ENCODE assay signal across 8 cellular contexts in the genomic region with DNA sequence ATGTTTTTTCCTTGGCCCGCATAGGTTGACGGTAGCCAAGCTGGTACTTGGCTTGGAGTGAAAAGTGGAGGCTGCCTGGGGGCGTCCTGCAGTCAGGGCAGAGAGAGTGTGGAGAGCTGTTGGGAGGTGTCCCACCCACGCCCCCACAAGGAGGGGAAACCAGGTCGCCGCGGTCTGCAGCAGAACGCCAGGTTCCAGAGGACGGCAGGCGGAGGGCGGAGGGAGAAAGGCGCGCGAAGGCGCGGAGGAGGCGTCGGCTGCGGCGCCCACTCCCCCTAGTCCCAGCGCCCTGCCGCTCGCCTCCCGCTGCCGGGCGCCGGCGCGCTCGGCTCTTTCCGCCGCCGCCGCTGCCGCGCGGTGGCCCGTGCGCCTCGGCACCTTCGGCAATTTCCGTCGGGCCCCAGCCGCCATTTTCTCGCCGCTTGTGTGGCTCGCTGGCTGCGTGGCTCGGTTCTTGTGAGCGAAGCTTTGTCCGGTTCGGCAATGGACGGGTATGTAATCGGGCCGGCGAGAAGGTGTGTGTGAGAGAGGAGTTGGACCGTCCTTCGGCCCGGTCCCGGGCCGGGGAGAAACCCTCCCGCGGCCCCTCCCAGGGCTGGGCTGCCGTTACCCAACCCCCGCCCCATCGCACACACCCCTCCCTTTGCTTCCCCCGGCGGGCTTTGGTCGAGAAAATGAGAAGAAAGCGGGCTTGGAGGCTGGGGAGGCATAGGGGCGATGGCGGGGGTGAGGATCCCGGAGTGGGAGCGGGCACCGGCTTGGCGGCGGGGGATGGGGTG. TPM values are rescaled to one million over a fixed set of nuclear protein-coding genes. Genes with fewer than 3 reads are reported as not detected.
DNase-seq lines count a peak whose midpoint lies in the region; ATAC-seq and TF ChIP-seq lines count a peak whose summit lies in the region.

A gene with protein sequence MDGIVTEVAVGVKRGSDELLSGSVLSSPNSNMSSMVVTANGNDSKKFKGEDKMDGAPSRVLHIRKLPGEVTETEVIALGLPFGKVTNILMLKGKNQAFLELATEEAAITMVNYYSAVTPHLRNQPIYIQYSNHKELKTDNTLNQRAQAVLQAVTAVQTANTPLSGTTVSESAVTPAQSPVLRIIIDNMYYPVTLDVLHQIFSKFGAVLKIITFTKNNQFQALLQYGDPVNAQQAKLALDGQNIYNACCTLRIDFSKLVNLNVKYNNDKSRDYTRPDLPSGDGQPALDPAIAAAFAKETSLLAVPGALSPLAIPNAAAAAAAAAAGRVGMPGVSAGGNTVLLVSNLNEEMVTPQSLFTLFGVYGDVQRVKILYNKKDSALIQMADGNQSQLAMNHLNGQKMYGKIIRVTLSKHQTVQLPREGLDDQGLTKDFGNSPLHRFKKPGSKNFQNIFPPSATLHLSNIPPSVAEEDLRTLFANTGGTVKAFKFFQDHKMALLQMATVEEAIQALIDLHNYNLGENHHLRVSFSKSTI (plus strand): TSS at position 403 of the 779 bp plus-strand sequence. CDS start 81 bp downstream, at position 484.

- H3K4me3 ChIP-seq in BLaER1 (peak within 1 kb of the TSS; percentile 91), left lung (peak within 1 kb of the TSS; percentile 64 to 87)

- H4K20me1 ChIP-seq in BLaER1 = peaks cover 22% of the 10 kb centered on the region

- H3K9ac ChIP-seq in BLaER1 = peak within 1 kb of the TSS; percentile 96

- no peaks in the 10 kb centered on the region for H3K27me3 ChIP-seq in BLaER1
- no peaks in the 10 kb centered on the region for H3K27me3 ChIP-seq in left lung

- DNase-seq in GM19238 (ENCODE audit: insufficient read length, low spot score) = peak; percentile 83
- DNase-seq in NCI-H524 (lab: John Stamatoyannopoulos, UW) = peak; percentile 47 to 76
- DNase-seq in activated CD4-positive, alpha-beta T cell treated with anti-CD3 and anti-CD28 coated beads, Interleukin-2, amount 50 U/mL, for 1 hour = peak; percentile 80
- DNase-seq in cortex of kidney (lab: John Stamatoyannopoulos, UW) = peak; percentile 16
- DNase-seq in left lung = peak; percentile 84 to 96
- peak; percentile 70 to 78 for DNase-seq in stimulated activated CD4-positive, alpha-beta T cell treated with anti-CD3 and anti-CD28 coated beads, Interleukin-2, amount 100 ng/mL, for 48 hours

- peak within 1 kb of the TSS; percentile 87 for H3K4me2 ChIP-seq in BLaER1

- peak within 1 kb of the TSS; percentile 96 for H3K27ac ChIP-seq in BLaER1
- H3K27ac ChIP-seq in left lung = peak within 1 kb of the TSS; percentile 92 to 98

- peaks cover 25% of the 10 kb centered on the region for H3K36me3 ChIP-seq in BLaER1
- H3K36me3 ChIP-seq in left lung = no peaks in the 10 kb centered on the region

- ATAC-seq in HG03432 (IDR thresholded peaks at IDR 0.05; ENCODE audit: unreplicated experiment) = peak; percentile 97
- ATAC-seq in left lung = peak; percentile 96

- TF ChIP-seq CTCF in left lung (IDR thresholded peaks at IDR 0.05) = no peak

- intact Hi-C loops in left lung (cut with DNase I) = no loop called here

- H3K9me3 ChIP-seq in BLaER1 (peaks cover 16% of the 10 kb centered on the region), left lung (no peaks in the 10 kb centered on the region)

- H3K4me1 ChIP-seq in BLaER1 (peaks cover 18% of the 10 kb centered on the region; the same call in 1 of the 2 replicates), left lung (peaks cover 4 to 24% of the 10 kb centered on the region in 2 donors)

RNA-seq across cellular contexts. Expression of the gene that starts here (rescaled TPM):
- 10 to 100 TPM; 12.7 to 14.4 TPM for total RNA-seq in left lung

Comparison
In these comparisons a context has a peak if more than half of its experiments do, and no peak if none do; other contexts are left out.
1. Peak in every context shown above with its lines: DNase-seq, ATAC-seq, H3K4me3 ChIP-seq and H3K27ac ChIP-seq.
2. DNase-seq: peak in every context shown above with its lines; median percentile 90 in left lung; 83 in GM19238; 80 in activated CD4-positive, alpha-beta T cell treated with anti-CD3 and anti-CD28 coated beads, Interleukin-2, amount 50 U/mL, for 1 hour; 74 in stimulated activated CD4-positive, alpha-beta T cell treated with anti-CD3 and anti-CD28 coated beads, Interleukin-2, amount 100 ng/mL, for 48 hours; 62 in NCI-H524; 16 in cortex of kidney.